Comparison of ENCODE assay signal across 1 cellular context in the genomic region with DNA sequence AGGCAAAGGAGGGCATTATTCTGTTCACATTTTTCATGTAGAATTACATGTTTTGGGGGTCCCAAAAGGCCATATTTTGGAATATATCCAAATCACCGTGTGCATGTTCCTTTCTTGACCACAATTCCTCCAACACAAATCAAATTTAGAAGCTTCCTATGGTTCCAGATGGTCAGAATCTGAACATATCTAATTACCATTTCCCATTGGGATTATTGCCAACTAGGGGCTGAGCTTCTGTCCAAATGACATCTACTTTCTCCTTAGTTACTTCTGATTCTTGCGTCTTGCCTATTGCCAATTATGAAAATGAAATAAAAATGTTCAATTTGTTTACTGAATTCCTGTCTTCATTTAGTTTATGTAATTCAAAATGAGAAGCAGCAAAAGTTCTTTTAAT.
TF ChIP-seq lines count a peak whose summit lies in the region.

No MANE protein-coding gene starts in this region.

TF ChIP-seq in GM23338, 12 proteins besides CTCF, POLR2A, EP300 and RAD21 (continued from another document):
- TF ChIP-seq JUNB (IDR thresholded peaks at IDR 0.05; ENCODE audit: unreplicated experiment): no peak
- no peak for TF ChIP-seq STAT1 (IDR thresholded peaks at IDR 0.05; ENCODE audit: unreplicated experiment)
- TF ChIP-seq EZH2 (IDR thresholded peaks at IDR 0.05; ENCODE audit: low read depth, unreplicated experiment): no peak
- TF ChIP-seq POLR2AphosphoS5 (IDR thresholded peaks at IDR 0.05; ENCODE audit: low read depth): no peak
